In the genomic region with DNA sequence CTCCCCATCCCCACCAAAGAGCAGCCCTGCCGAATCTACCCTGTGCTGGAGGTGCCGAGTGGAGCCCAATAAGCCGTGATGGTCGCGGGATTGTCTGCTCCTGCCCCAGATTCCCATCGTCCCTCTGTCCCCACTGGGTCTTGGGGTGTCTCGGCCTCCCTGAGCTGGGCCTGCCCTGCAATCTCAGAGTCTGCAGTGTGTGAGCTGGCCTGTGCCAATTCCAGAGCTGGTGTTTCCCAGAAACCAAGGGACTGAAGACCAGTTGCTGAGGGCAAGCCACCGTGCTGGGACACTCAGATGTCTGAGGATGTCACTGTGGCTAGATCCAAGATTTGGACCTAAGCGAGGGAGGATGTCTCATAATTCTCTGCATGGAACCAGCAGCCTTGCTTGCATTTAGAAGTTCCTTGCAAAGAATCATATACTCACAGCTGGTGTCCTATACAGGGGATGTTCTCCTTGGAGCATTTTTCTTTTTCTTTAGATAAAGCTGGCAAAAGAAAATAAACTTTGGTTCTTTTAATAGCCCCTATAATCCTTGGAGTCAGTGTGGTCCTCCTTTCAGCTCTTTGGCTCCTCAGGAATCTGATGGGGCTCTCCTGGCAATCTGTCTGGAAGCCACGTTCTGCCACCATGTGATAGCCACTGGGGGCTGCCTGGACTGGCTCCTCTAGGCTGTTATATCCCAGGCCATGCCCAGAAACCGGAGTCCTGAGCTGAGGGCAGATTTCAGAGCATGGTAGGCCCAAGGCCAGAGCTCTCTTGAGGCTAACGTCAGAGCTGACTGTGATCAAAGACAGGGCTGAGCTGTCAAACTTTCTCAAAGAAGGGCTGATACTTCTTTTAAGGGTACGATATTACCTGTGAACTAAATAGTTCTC, we compare ENCODE assay signal across 17 cellular contexts.
DNase-seq lines count a peak whose midpoint lies in the region; ATAC-seq, FAIRE-seq and TF ChIP-seq lines count a peak whose summit lies in the region.
"Had no signal": no experiment of that assay in that cellular context is flagged by ENCODE, and none has a peak within 500 bp of the region (broad histone marks: within the 10 kb centered on the region; RNA-seq: fewer than 3 reads in every experiment).

No MANE protein-coding gene starts in this region.

- no TSS peak for BruUV-seq in endothelial cell of umbilical vein (replicated peaks; lab: Mats Ljungman, UMichigan)

- no peak overlapping the region for H4K8ac ChIP-seq in mesendoderm (ENCODE audit: low read depth, low read length)

- H3K9me1 ChIP-seq in endothelial cell of umbilical vein (replicated peaks; ENCODE audit: control insufficient read depth, extremely low read depth, insufficient read depth, low read length) = no peaks in the 10 kb centered on the region

- H3K4me3 ChIP-seq in Loucy (ENCODE audit: low read length, poor library complexity, severe bottlenecking) (no peak overlapping the region), endothelial cell of umbilical vein (replicated peaks in 1 of 3; ENCODE audit: insufficient read depth in 1 of 3, low read depth in 1 of 3, low read length in 3 of 3) (no peak overlapping the region), mesendoderm (ENCODE audit: low read length) (no peak overlapping the region), stomach smooth muscle (ENCODE audit: low read length in 2 of 2) (no peak overlapping the region)

- DNase-seq in endothelial cell of umbilical vein (ENCODE audit: low read depth, low spot score) (no peak), mesendoderm (no peak), NCI-H2107 (lab: John Stamatoyannopoulos, UW) (no peak), GM20000 (ENCODE audit: low spot score) (no peak)
- DNase-seq: activated naive CD4-positive, alpha-beta T cell; caudate nucleus; naive thymus-derived CD4-positive, alpha-beta T cell; NCI-H1417 treated with DMSO at 0.1 percent for 48 hours; NCI-H446 treated with DMSO at 0.1 percent for 48 hours; stimulated activated naive B cell treated with anti-CD40 and anti-IgM and Interleukin-4, amounts not matched to agents 10 μg/mL and 1 μg/mL and 100 μg/mL, for 72 hours had no signal

- H3K36me3 ChIP-seq in Loucy (ENCODE audit: insufficient read depth, low read length) (no peaks in the 10 kb centered on the region), endothelial cell of umbilical vein (ENCODE audit: control insufficient read depth in 2 of 2, extremely low read depth in 1 of 2, insufficient read depth in 2 of 2, low read length in 2 of 2) (no peaks in the 10 kb centered on the region), mesendoderm (ENCODE audit: control insufficient read depth, insufficient read depth, low read length) (no peaks in the 10 kb centered on the region), stomach smooth muscle (ENCODE audit: control insufficient read depth in 2 of 2, insufficient read depth in 2 of 2, low read length in 2 of 2) (no peaks in the 10 kb centered on the region)

- H3K4me2 ChIP-seq in Loucy (ENCODE audit: low read depth, low read length, poor library complexity, severe bottlenecking) (no peak overlapping the region), endothelial cell of umbilical vein (ENCODE audit: insufficient read depth, low read length) (no peak overlapping the region), mesendoderm (ENCODE audit: low read length) (no peak overlapping the region)

- H2BK120ac ChIP-seq in mesendoderm (ENCODE audit: low read depth, low read length) = peak overlapping the region; percentile 3

- no peaks in the 10 kb centered on the region for H3K27me3 ChIP-seq in Loucy (ENCODE audit: insufficient read depth, low read length, poor library complexity, severe bottlenecking)
- H3K27me3 ChIP-seq in endothelial cell of umbilical vein (ENCODE audit: control insufficient read depth in 2 of 2, insufficient read depth in 2 of 2, low read length in 2 of 2) = no peaks in the 10 kb centered on the region
- no peaks in the 10 kb centered on the region for H3K27me3 ChIP-seq in mesendoderm (ENCODE audit: insufficient read depth, low read length, poor library complexity)
- no peaks in the 10 kb centered on the region for H3K27me3 ChIP-seq in stomach smooth muscle (ENCODE audit: control insufficient read depth in 1 of 2, insufficient read depth in 2 of 2, low read length in 2 of 2)

- POLR2A ChIA-PET in endothelial cell of umbilical vein (lab: Charles Lee) = interaction anchor here (0.7 kb wide), 1 partner anchor 52 kb away, joined by 3 read pairs; no protein-coding TSS in a partner anchor

- no CpG with 5 or more reads among the region's 13 CpGs for WGBS in mesendoderm (ENCODE audit: extremely low coverage, insufficient coverage, low lambda C conversion rate)

- no peaks in the 10 kb centered on the region for H3K79me1 ChIP-seq in mesendoderm (ENCODE audit: low read length)

- no peak overlapping the region for H3K23ac ChIP-seq in mesendoderm (ENCODE audit: low read length)

- H3K4me1 ChIP-seq in Loucy (ENCODE audit: insufficient read depth, low read length, poor library complexity, severe bottlenecking) (peaks cover 14% of the 10 kb centered on the region), endothelial cell of umbilical vein (ENCODE audit: control insufficient read depth, extremely low read depth, insufficient read depth, low read length) (peaks cover 24% of the 10 kb centered on the region), mesendoderm (ENCODE audit: control insufficient read depth, low read depth, low read length) (peaks cover 21% of the 10 kb centered on the region), stomach smooth muscle (ENCODE audit: control insufficient read depth, insufficient read depth, low read length) (peaks cover 54% of the 10 kb centered on the region)

- no peak overlapping the region for H3K4ac ChIP-seq in mesendoderm (ENCODE audit: low read depth, low read length)

- TF ChIP-seq CTCF in Loucy (conservative IDR thresholded peaks at IDR 0.05; ENCODE audit: low read length) (no peak), endothelial cell of umbilical vein (IDR thresholded peaks at IDR 0.05; ENCODE audit: extremely low read depth in 1 of 2, insufficient read depth in 1 of 2, low read depth in 1 of 2, low read length in 2 of 2) (no peak), GM20000 (IDR thresholded peaks at IDR 0.05; ENCODE audit: extremely low read depth, missing control alignments) (no peak)

- H3K9me2 ChIP-seq in Loucy (replicated peaks; ENCODE audit: low read depth, low read length) = no peaks in the 10 kb centered on the region

- no peaks in the 10 kb centered on the region for H4K20me1 ChIP-seq in Loucy (ENCODE audit: insufficient read depth, low read length, poor library complexity, severe bottlenecking)
- H4K20me1 ChIP-seq in endothelial cell of umbilical vein (replicated peaks; ENCODE audit: control insufficient read depth, extremely low read depth, insufficient read depth, low read length) = no peaks in the 10 kb centered on the region

- ATAC-seq in GM18858 (IDR thresholded peaks at IDR 0.05; ENCODE audit: unreplicated experiment) (no peak), SK-N-SH treated with all-trans-retinoic acid at 6 μM for 48 hours (no peak)
- ATAC-seq: activated CD4-positive, CD25-positive, alpha-beta regulatory T cell treated with anti-CD3 and anti-CD28 coated beads, Interleukin-2, amount 50 U/mL, for 24 hours; naive thymus-derived CD4-positive, alpha-beta T cell; sciatic nerve; stimulated activated naive B cell treated with anti-CD40 and anti-IgM and Interleukin-4, amounts not matched to agents 10 μg/mL and 1 μg/mL and 100 μg/mL, for 72 hours had no signal

- H3K9ac ChIP-seq in Loucy (ENCODE audit: low read depth, low read length, poor library complexity, severe bottlenecking) (no peak overlapping the region), endothelial cell of umbilical vein (replicated peaks; ENCODE audit: extremely low read depth, insufficient read depth, low read length) (no peak overlapping the region), mesendoderm (ENCODE audit: low read length) (no peak overlapping the region), stomach smooth muscle (ENCODE audit: low read length in 2 of 2) (no peak overlapping the region)

- peak; percentile 18 for FAIRE-seq in endothelial cell of umbilical vein (lab: Jason Lieb, UNC)
- FAIRE-seq: keratinocyte had no signal

- intact Hi-C loops in endothelial cell of umbilical vein (cut with micrococcal nuclease) = no loop called here

- H2AFZ ChIP-seq in Loucy (ENCODE audit: low read length) (0 out of 2 replicates have a peak overlapping the region, but pooled peaks have one; percentile 32), endothelial cell of umbilical vein (ENCODE audit: low read depth, low read length) (no peak overlapping the region)

- H3K9me3 ChIP-seq in Loucy (ENCODE audit: insufficient read depth, low read depth, low read length) (no peaks in the 10 kb centered on the region), endothelial cell of umbilical vein (replicated peaks; ENCODE audit: control insufficient read depth, insufficient read depth, low read length) (no peaks in the 10 kb centered on the region), stomach smooth muscle (ENCODE audit: control insufficient read depth in 2 of 2, low read length in 2 of 2) (no peaks in the 10 kb centered on the region)

- TF ChIP-seq POLR2A in endothelial cell of umbilical vein (IDR thresholded peaks at IDR 0.05; ENCODE audit: low read depth, low read length) = no peak

- H4K5ac ChIP-seq in mesendoderm (ENCODE audit: low read length) = no peak overlapping the region

- H2BK15ac ChIP-seq in mesendoderm (replicated peaks; ENCODE audit: low read depth) = no peak overlapping the region

- no peaks in the 10 kb centered on the region for H3K79me2 ChIP-seq in Loucy (ENCODE audit: insufficient read depth, low read length)
- no peaks in the 10 kb centered on the region for H3K79me2 ChIP-seq in endothelial cell of umbilical vein (ENCODE audit: control insufficient read depth, insufficient read depth, low read length)
- no peaks in the 10 kb centered on the region for H3K79me2 ChIP-seq in mesendoderm (ENCODE audit: control insufficient read depth, insufficient read depth, low read length)

- H2BK5ac ChIP-seq in mesendoderm (ENCODE audit: low read length) = no peak overlapping the region

- CTCF ChIA-PET in endothelial cell of umbilical vein (lab: Charles Lee) = interaction anchor here (1.2 to 1.6 kb wide), 2 partner anchors 8 to 73 kb away, joined by 3 to 6 read pairs; no protein-coding TSS in a partner anchor

- H3K27ac ChIP-seq in endothelial cell of umbilical vein (ENCODE audit: insufficient read depth, low read depth, low read length) (no peak overlapping the region), mesendoderm (ENCODE audit: low read depth, low read length) (peak overlapping the region; percentile 69), stomach smooth muscle (ENCODE audit: low read length) (peak overlapping the region; percentile 60)

- no peaks in the 10 kb centered on the region for H3F3A ChIP-seq in Loucy (ENCODE audit: low read depth)

- H3K18ac ChIP-seq in mesendoderm (ENCODE audit: low read length) = peak overlapping the region; percentile 5

- peak overlapping the region; percentile 3 for H2AK5ac ChIP-seq in mesendoderm (ENCODE audit: low read length)

- peak overlapping the region; percentile 18 for H3K56ac ChIP-seq in mesendoderm (ENCODE audit: low read length)

- dilution Hi-C loops in endothelial cell of umbilical vein (cut with MboI; ENCODE audit: extremely low pct_ligation_motif_present, low sequenced_read_pairs) = no loop called here
